8 cellular contexts compared by ENCODE assay signal in genomic region chr7:140212100-140212881, GRCh38. TPM values are rescaled to one million over a fixed set of nuclear protein-coding genes. Genes with fewer than 3 reads are reported as not detected.
DNase-seq lines count a peak whose midpoint lies in the region; ATAC-seq and TF ChIP-seq lines count a peak whose summit lies in the region.

No MANE protein-coding gene starts in this region.

- no peaks in the 10 kb centered on the region for H3K27me3 Mint-ChIP-seq in WTC11 (ENCODE audit: low read depth)

- no peak for TF ChIP-seq CTCF in fibroblast of the aortic adventitia (IDR thresholded peaks at IDR 0.05; ENCODE audit: insufficient read depth, low read length)
- TF ChIP-seq CTCF in WTC11 (IDR thresholded peaks at IDR 0.05) = no peak

- ATAC-seq in GM18511 (IDR thresholded peaks at IDR 0.05; ENCODE audit: unreplicated experiment) = peak; percentile 60
- peak; percentile 64 for ATAC-seq in GM21619 (IDR thresholded peaks at IDR 0.05; ENCODE audit: unreplicated experiment)
- no peak for ATAC-seq in WTC11

- DNase-seq in HT1080 (ENCODE audit: low read depth) = peak; percentile 85
- DNase-seq in fibroblast of the aortic adventitia (ENCODE audit: low read depth) = peak; percentile 14
- DNase-seq in WTC11 (ENCODE audit: low spot score) = no peak
- DNase-seq in COLO668 (lab: John Stamatoyannopoulos, UW; ENCODE audit: unreplicated experiment) = no peak
- no peak for DNase-seq in SHP77 treated with DMSO at 0.1 percent for 48 hours (lab: John Stamatoyannopoulos, UW)
- DNase-seq in NCI-H2171 treated with DMSO at 0.1 percent for 48 hours (lab: John Stamatoyannopoulos, UW) = no peak

- no peaks in the 10 kb centered on the region for H3K36me3 Mint-ChIP-seq in WTC11

- CTCF ChIA-PET in WTC11 (lab: Charles Lee) = no interaction called here

- peaks cover 19% of the 10 kb centered on the region for H3K9me3 Mint-ChIP-seq in WTC11

- no peak overlapping the region for H3K4me3 Mint-ChIP-seq in WTC11

- peaks cover 2% of the 10 kb centered on the region for H3K4me1 Mint-ChIP-seq in WTC11

- POLR2A ChIA-PET in WTC11 (lab: Charles Lee) = no interaction called here

- no peak overlapping the region for H3K27ac Mint-ChIP-seq in WTC11

- no peak overlapping the region for H3K4me3 ChIP-seq in fibroblast of the aortic adventitia (ENCODE audit: low read depth, low read length)

TF ChIP-seq in WTC11, 78 proteins besides CTCF, POLR2A, EP300 and RAD21:
- TF ChIP-seq FOXK1 (CRISPR knock-in tag; IDR thresholded peaks at IDR 0.05) = no peak
- TF ChIP-seq ZNF425 (CRISPR knock-in tag; conservative IDR thresholded peaks at IDR 0.05) = no peak
- no peak for TF ChIP-seq FOXP1 (CRISPR knock-in tag; IDR thresholded peaks at IDR 0.05; ENCODE audit: borderline replicate concordance)
- no peak for TF ChIP-seq SMAD3 (CRISPR knock-in tag; IDR thresholded peaks at IDR 0.05; ENCODE audit: borderline replicate concordance)
- no peak for TF ChIP-seq ESRRA (CRISPR knock-in tag; IDR thresholded peaks at IDR 0.05; ENCODE audit: borderline replicate concordance)
- TF ChIP-seq ZNF671 (CRISPR knock-in tag; IDR thresholded peaks at IDR 0.05) = no peak
- TF ChIP-seq AFF4 (CRISPR knock-in tag; IDR thresholded peaks at IDR 0.05; ENCODE audit: borderline replicate concordance) = no peak
- no peak for TF ChIP-seq E2F5 (CRISPR knock-in tag; IDR thresholded peaks at IDR 0.05)
- no peak for TF ChIP-seq NR3C1 (CRISPR knock-in tag; conservative IDR thresholded peaks at IDR 0.05; ENCODE audit: low read depth)
- TF ChIP-seq GABPB1 (CRISPR knock-in tag; IDR thresholded peaks at IDR 0.05) = no peak
- no peak for TF ChIP-seq ZBTB43 (CRISPR knock-in tag; IDR thresholded peaks at IDR 0.05)
- no peak for TF ChIP-seq NR1H2 (CRISPR knock-in tag; IDR thresholded peaks at IDR 0.05)
- no peak for TF ChIP-seq ATF1 (CRISPR knock-in tag; IDR thresholded peaks at IDR 0.05)
- TF ChIP-seq ZNF396 (CRISPR knock-in tag; IDR thresholded peaks at IDR 0.05; ENCODE audit: borderline replicate concordance) = no peak
- TF ChIP-seq ZNF317 (CRISPR knock-in tag; IDR thresholded peaks at IDR 0.05; ENCODE audit: borderline replicate concordance, low read depth) = no peak
- no peak for TF ChIP-seq JUN (CRISPR knock-in tag; IDR thresholded peaks at IDR 0.05)
- no peak for TF ChIP-seq OVOL2 (CRISPR knock-in tag; IDR thresholded peaks at IDR 0.05; ENCODE audit: borderline replicate concordance)

RNA-seq across cellular contexts. Expression of gene KDM7A, which starts 35.5 kb away (rescaled TPM):
- 1.00 and 1.3 TPM in 2 replicates for total RNA-seq in HT1080 (2014; rRNA removed; shearing (Covaris generic))
- polyA plus RNA-seq in HT1080 (2015; cell fraction: cytosol; rRNA removed) = 3.3 and 5.0 TPM in 2 replicates
- 10.3 and 10.5 TPM in 2 replicates for polyA plus RNA-seq in HT1080 (2015; cell fraction: nucleus; rRNA removed)
- total RNA-seq in fibroblast of the aortic adventitia (ENCODE audit: low replicate concordance) = 6.6 and 6.9 TPM in 2 replicates
- total RNA-seq in WTC11 (2021) = 11.4 to 12.4 TPM (median 12.2 TPM) in 3 replicates

Comparison
In these comparisons a context has a peak if more than half of its experiments do, and no peak if none do; other contexts are left out.
1. DNase-seq: peak in HT1080 (single experiment) and fibroblast of the aortic adventitia (single experiment); none in WTC11 (single experiment), COLO668 (single experiment), SHP77 treated with DMSO at 0.1 percent for 48 hours (single experiment) and NCI-H2171 treated with DMSO at 0.1 percent for 48 hours (single experiment).